ENCODE assay signal across 8 cellular contexts in genomic region chr2:12728221-12728777, GRCh38. TPM values are rescaled to one million over a fixed set of nuclear protein-coding genes. Genes with fewer than 3 reads are reported as not detected.
A peak's percentile ranks its signal among the peaks of the same experiment; 100 is the strongest.
DNase-seq lines count a peak whose midpoint lies in the region; ATAC-seq, FAIRE-seq and TF ChIP-seq lines count a peak whose summit lies in the region.

No MANE protein-coding gene starts in this region.

- TF ChIP-seq POLR2A in H54 (IDR thresholded peaks at IDR 0.05; ENCODE audit: low read depth, low read length) = no peak

- DNase-seq in NOMO-1 treated with DMSO at 0.1 percent for 48 hours (lab: John Stamatoyannopoulos, UW; ENCODE audit: unreplicated experiment) = peak; percentile 81
- DNase-seq in bronchial epithelial cell (ENCODE audit: low read depth) = no peak
- DNase-seq in H54 (ENCODE audit: insufficient read length, low spot score) = no peak
- no peak for DNase-seq in COLO668 (lab: John Stamatoyannopoulos, UW; ENCODE audit: unreplicated experiment)
- no peak for DNase-seq in NCI-H1694 (lab: John Stamatoyannopoulos, UW)
- no peak for DNase-seq in NCI-H748 treated with DMSO at 0.1 percent for 48 hours (lab: John Stamatoyannopoulos, UW)

- peak; percentile 83 for FAIRE-seq in bronchial epithelial cell (lab: Jason Lieb, UNC)
- no peak for FAIRE-seq in H54 (lab: Jason Lieb, UNC)

- no peak for TF ChIP-seq CTCF in bronchial epithelial cell (IDR thresholded peaks at IDR 0.05; ENCODE audit: insufficient read depth, low read length, severe bottlenecking)

- H3K27me3 ChIP-seq in bronchial epithelial cell (ENCODE audit: control insufficient read depth, insufficient read depth, low read length) = no peaks in the 10 kb centered on the region

- ATAC-seq in GM18508 (IDR thresholded peaks at IDR 0.05; ENCODE audit: insufficient read depth, unreplicated experiment) (peak; percentile 81), HG02610 (IDR thresholded peaks at IDR 0.05; ENCODE audit: unreplicated experiment) (peak; percentile 89)

- no peak overlapping the region for H3K4me3 ChIP-seq in bronchial epithelial cell (ENCODE audit: low read depth, low read length)

- H3K36me3 ChIP-seq in bronchial epithelial cell (ENCODE audit: control insufficient read depth, insufficient read depth, low read length) = peaks cover 5% of the 10 kb centered on the region

RNA-seq across cellular contexts. Expression of gene TRIB2, which starts 11.6 kb away (rescaled TPM):
- 6.5 and 7.6 TPM in 2 replicates for total RNA-seq in bronchial epithelial cell
